Comparison of ENCODE assay signal across 42 cellular contexts in the genomic region with DNA sequence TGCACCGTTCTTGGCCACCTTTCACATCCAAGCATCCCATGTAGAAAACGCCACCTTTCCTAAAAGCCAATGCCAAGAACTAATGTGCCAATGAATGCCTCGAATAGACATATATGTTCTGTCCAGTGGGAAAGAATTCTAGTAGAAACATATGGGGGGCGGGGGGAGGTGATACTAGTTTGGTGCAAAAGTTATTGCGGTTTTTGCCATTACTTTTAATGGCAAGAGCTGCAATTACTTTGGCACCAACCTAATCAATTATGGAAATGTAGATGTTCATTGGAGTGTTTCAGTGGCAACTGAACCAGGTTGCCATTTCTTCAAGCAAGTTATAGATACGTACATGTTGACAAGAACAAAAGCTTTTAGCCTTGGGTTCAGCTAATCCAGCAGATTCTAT. TPM values are rescaled to one million over a fixed set of nuclear protein-coding genes. Genes with fewer than 3 reads are reported as not detected.
"Had no signal": no experiment of that assay in that cellular context is flagged by ENCODE, and none has a peak within 500 bp of the region (broad histone marks: within the 10 kb centered on the region; RNA-seq: fewer than 3 reads in every experiment).

No MANE protein-coding gene starts in this region.

- H3K4me3 ChIP-seq: adrenal gland, ascending aorta, cardiac muscle cell had no signal

- H3K36me3 Mint-ChIP-seq: activated CD4-positive, alpha-beta memory T cell treated with anti-CD3 and anti-CD28 coated beads for 36 hours; activated naive CD4-positive, alpha-beta T cell treated with anti-CD3 and anti-CD28 coated beads, Interleukin-2, amount 50 U/mL, for 72 hours; activated naive CD8-positive, alpha-beta T cell treated with anti-CD3 and anti-CD28 coated beads for 36 hours; brain; WTC11 had no signal

- DNase-seq: activated CD4-positive, alpha-beta memory T cell treated with anti-CD3 and anti-CD28 coated beads for 36 hours; activated CD4-positive, alpha-beta T cell treated with anti-CD3 and anti-CD28 coated beads for 1 hour; activated CD4-positive, alpha-beta T cell treated with anti-CD3 and anti-CD28 coated beads for 36 hours; activated CD4-positive, alpha-beta T cell treated with anti-CD3 and anti-CD28 coated beads for 48 hours; activated CD4-positive, alpha-beta T cell treated with anti-CD3 and anti-CD28 coated beads, Interleukin-2, amount 10 ng/mL, durations not matched to agents 7 days and 5 days; activated CD4-positive, alpha-beta T cell treated with anti-CD3 and anti-CD28 coated beads, Interleukin-2, amount 50 U/mL, for 4 hours; activated CD4-positive, CD25-positive, alpha-beta regulatory T cell; activated CD8-positive, alpha-beta T cell treated with anti-CD3 and anti-CD28 coated beads for 36 hours; activated effector memory CD4-positive, alpha-beta T cell treated with anti-CD3 and anti-CD28 coated beads, Interleukin-2, amount 50 U/mL, for 16 hours; activated gamma-delta T cell treated with Interleukin-2 at 50 U/mL for 16 hours; activated naive CD4-positive, alpha-beta T cell; activated naive CD4-positive, alpha-beta T cell treated with anti-CD3 and anti-CD28 coated beads for 36 hours; activated naive CD4-positive, alpha-beta T cell treated with anti-CD3 and anti-CD28 coated beads, Interleukin-2, amount 50 U/mL, for 16 hours; activated naive CD8-positive, alpha-beta T cell treated with anti-CD3 and anti-CD28 coated beads for 36 hours; activated T-cell treated with anti-CD3 and anti-CD28 coated beads for 4 hours; activated T-cell treated with anti-CD3 and anti-CD28 coated beads, Interleukin-2, amount 50 U/mL, for 1 hour; activated T-cell treated with anti-CD3 and anti-CD28 coated beads, Interleukin-2, amount 50 U/mL, for 4 hours; activated T-cell treated with anti-CD3 and anti-CD28 coated beads, Interleukin-2, amount 50 U/mL, for 72 hours; adrenal gland; amniotic stem cell; anterior cingulate cortex; caudate nucleus; cerebellar nuclear complex; T-helper 1 cell; T-helper 2 cell; T-helper 9 cell; WERI-Rb-1 had no signal

- H3K4me3 Mint-ChIP-seq: activated CD4-positive, alpha-beta memory T cell treated with anti-CD3 and anti-CD28 coated beads for 36 hours; activated CD4-positive, alpha-beta T cell treated with anti-CD3 and anti-CD28 coated beads for 36 hours; activated CD4-positive, alpha-beta T cell treated with anti-CD3 and anti-CD28 coated beads, Interleukin-2, amount 10 ng/mL, durations not matched to agents 7 days and 5 days; activated CD8-positive, alpha-beta T cell treated with anti-CD3 and anti-CD28 coated beads for 36 hours; activated naive CD4-positive, alpha-beta T cell treated with anti-CD3 and anti-CD28 coated beads for 36 hours; activated naive CD8-positive, alpha-beta T cell treated with anti-CD3 and anti-CD28 coated beads for 36 hours; activated T-cell treated with anti-CD3 and anti-CD28 coated beads, Interleukin-2, amount 50 U/mL, for 4 hours; activated T-cell treated with anti-CD3 and anti-CD28 coated beads, Interleukin-2, amount 50 U/mL, for 72 hours; activated T-helper 1 cell treated with anti-CD3 and anti-CD28 coated beads, Interleukin-12 subunit alpha, Interleukin-12 subunit beta, Interleukin-2, Interleukin-4 antibody, amounts not matched to agents 30 ng/mL and 10 ng/mL and 1 ng/mL, durations not matched to agents 14 hours and 24 hours and 36 hours; activated T-helper 17 cell treated with anti-CD3 and anti-CD28 coated beads, Interleukin-2, amount 50 U/mL, for 72 hours; brain; central memory CD8-positive, alpha-beta T cell; T-helper 1 cell treated with Interleukin-12 subunit alpha and Interleukin-12 subunit beta and Interleukin-4 antibody, amounts not matched to agents 30 μg/mL and 1 μg/mL, for 36 hours; T-helper 2 cell treated with Interferon-gamma antibody and Interleukin-4, amounts not matched to agents 5 μg/mL and 100 μg/mL, for 36 hours; WTC11 had no signal

- H3K9me3 ChIP-seq: adrenal gland, ascending aorta had no signal

- H3K27me3 ChIP-seq: adrenal gland, ascending aorta, cardiac muscle cell had no signal

- H3K4me1 ChIP-seq: adrenal gland, ascending aorta had no signal

- H3K27me3 Mint-ChIP-seq: activated CD4-positive, alpha-beta memory T cell treated with anti-CD3 and anti-CD28 coated beads for 36 hours; activated CD4-positive, alpha-beta T cell treated with anti-CD3 and anti-CD28 coated beads, Interleukin-2, amount 10 ng/mL, durations not matched to agents 7 days and 5 days; activated naive CD8-positive, alpha-beta T cell treated with anti-CD3 and anti-CD28 coated beads for 36 hours; brain had no signal

- H3K27ac ChIP-seq: adrenal gland, ascending aorta, cardiac muscle cell, WERI-Rb-1 had no signal

- H3K4me1 Mint-ChIP-seq: activated CD4-positive, alpha-beta T cell treated with anti-CD3 and anti-CD28 coated beads for 36 hours; activated CD4-positive, alpha-beta T cell treated with anti-CD3 and anti-CD28 coated beads, Interleukin-2, amount 10 ng/mL, durations not matched to agents 7 days and 5 days; activated naive CD8-positive, alpha-beta T cell treated with anti-CD3 and anti-CD28 coated beads for 36 hours; activated T-helper 17 cell treated with anti-CD3 and anti-CD28 coated beads, Interleukin-2, amount 50 U/mL, for 72 hours; central memory CD8-positive, alpha-beta T cell; WTC11 had no signal

- H3K9me3 Mint-ChIP-seq: activated CD4-positive, alpha-beta memory T cell treated with anti-CD3 and anti-CD28 coated beads for 36 hours; activated CD4-positive, alpha-beta T cell treated with anti-CD3 and anti-CD28 coated beads, Interleukin-2, amount 10 ng/mL, durations not matched to agents 7 days and 5 days; activated CD8-positive, alpha-beta T cell treated with anti-CD3 and anti-CD28 coated beads for 36 hours; activated naive CD4-positive, alpha-beta T cell treated with anti-CD3 and anti-CD28 coated beads for 36 hours; activated naive CD4-positive, alpha-beta T cell treated with anti-CD3 and anti-CD28 coated beads, Interleukin-2, amount 50 U/mL, for 72 hours; activated naive CD8-positive, alpha-beta T cell treated with anti-CD3 and anti-CD28 coated beads for 36 hours; activated T-cell treated with anti-CD3 and anti-CD28 coated beads, Interleukin-2, amount 50 U/mL, for 4 hours; activated T-cell treated with anti-CD3 and anti-CD28 coated beads, Interleukin-2, amount 50 U/mL, for 72 hours; activated T-helper 1 cell treated with anti-CD3 and anti-CD28 coated beads, Interleukin-12 subunit alpha, Interleukin-12 subunit beta, Interleukin-2, Interleukin-4 antibody, amounts not matched to agents 30 ng/mL and 10 ng/mL and 1 ng/mL, durations not matched to agents 14 hours and 24 hours and 36 hours; activated T-helper 17 cell treated with anti-CD3 and anti-CD28 coated beads, Interleukin-2, amount 50 U/mL, for 72 hours; brain; central memory CD8-positive, alpha-beta T cell; T-helper 1 cell treated with Interleukin-12 subunit alpha and Interleukin-12 subunit beta and Interleukin-4 antibody, amounts not matched to agents 30 μg/mL and 1 μg/mL, for 36 hours; T-helper 2 cell treated with Interferon-gamma antibody and Interleukin-4, amounts not matched to agents 5 μg/mL and 100 μg/mL, for 36 hours; WTC11 had no signal

- ATAC-seq: activated CD4-positive, alpha-beta T cell treated with anti-CD3 and anti-CD28 coated beads for 36 hours; activated CD4-positive, CD25-positive, alpha-beta regulatory T cell treated with anti-CD3 and anti-CD28 coated beads, Interleukin-2, amount 50 U/mL, for 24 hours; activated CD8-positive, alpha-beta T cell treated with anti-CD3 and anti-CD28 coated beads for 36 hours; activated naive CD4-positive, alpha-beta T cell treated with anti-CD3 and anti-CD28 coated beads, Interleukin-2, amount 50 U/mL, for 72 hours; activated T-cell treated with anti-CD3 and anti-CD28 coated beads, Interleukin-2, amount 50 U/mL, for 4 hours; activated T-cell treated with anti-CD3 and anti-CD28 coated beads, Interleukin-2, amount 50 U/mL, for 72 hours; activated T-helper 17 cell treated with anti-CD3 and anti-CD28 coated beads, Interleukin-2, amount 50 U/mL, for 72 hours; WTC11 had no signal

- FAIRE-seq: bronchial epithelial cell, TTC549 had no signal

- H3K36me3 ChIP-seq: adrenal gland, ascending aorta, cardiac muscle cell, WERI-Rb-1 had no signal

- H3K27ac Mint-ChIP-seq: activated CD4-positive, alpha-beta memory T cell treated with anti-CD3 and anti-CD28 coated beads for 36 hours; activated CD4-positive, alpha-beta T cell treated with anti-CD3 and anti-CD28 coated beads for 36 hours; activated CD4-positive, alpha-beta T cell treated with anti-CD3 and anti-CD28 coated beads, Interleukin-2, amount 10 ng/mL, durations not matched to agents 7 days and 5 days; activated CD8-positive, alpha-beta T cell treated with anti-CD3 and anti-CD28 coated beads for 36 hours; activated naive CD4-positive, alpha-beta T cell treated with anti-CD3 and anti-CD28 coated beads for 36 hours; activated naive CD4-positive, alpha-beta T cell treated with anti-CD3 and anti-CD28 coated beads, Interleukin-2, amount 50 U/mL, for 72 hours; activated naive CD8-positive, alpha-beta T cell treated with anti-CD3 and anti-CD28 coated beads for 36 hours; activated T-cell treated with anti-CD3 and anti-CD28 coated beads, Interleukin-2, amount 50 U/mL, for 72 hours; activated T-helper 1 cell treated with anti-CD3 and anti-CD28 coated beads, Interleukin-12 subunit alpha, Interleukin-12 subunit beta, Interleukin-2, Interleukin-4 antibody, amounts not matched to agents 30 ng/mL and 10 ng/mL and 1 ng/mL, durations not matched to agents 14 hours and 24 hours and 36 hours; activated T-helper 17 cell treated with anti-CD3 and anti-CD28 coated beads, Interleukin-2, amount 50 U/mL, for 72 hours; brain; T-helper 1 cell treated with Interleukin-12 subunit alpha and Interleukin-12 subunit beta and Interleukin-4 antibody, amounts not matched to agents 30 μg/mL and 1 μg/mL, for 36 hours; T-helper 2 cell treated with Interferon-gamma antibody and Interleukin-4, amounts not matched to agents 5 μg/mL and 100 μg/mL, for 36 hours; WTC11 had no signal

RNA-seq across cellular contexts. Expression of a gene that starts 34.6 kb away (rescaled TPM):
- total RNA-seq: activated CD4-positive, alpha-beta memory T cell treated with anti-CD3 and anti-CD28 coated beads for 36 hours; activated CD4-positive, alpha-beta T cell treated with anti-CD3 and anti-CD28 coated beads for 36 hours; activated CD4-positive, alpha-beta T cell treated with anti-CD3 and anti-CD28 coated beads, Interleukin-2, amount 10 ng/mL, durations not matched to agents 7 days and 5 days; activated CD8-positive, alpha-beta memory T cell treated with anti-CD3 and anti-CD28 coated beads for 36 hours; activated CD8-positive, alpha-beta T cell treated with anti-CD3 and anti-CD28 coated beads for 36 hours; activated naive CD4-positive, alpha-beta T cell treated with anti-CD3 and anti-CD28 coated beads for 36 hours; activated naive CD4-positive, alpha-beta T cell treated with anti-CD3 and anti-CD28 coated beads, Interleukin-2, amount 50 U/mL, for 72 hours; activated naive CD8-positive, alpha-beta T cell treated with anti-CD3 and anti-CD28 coated beads for 36 hours; activated T-cell treated with anti-CD3 and anti-CD28 coated beads, Interleukin-2, amount 50 U/mL, for 4 hours; activated T-cell treated with anti-CD3 and anti-CD28 coated beads, Interleukin-2, amount 50 U/mL, for 72 hours; activated T-helper 1 cell treated with anti-CD3 and anti-CD28 coated beads, Interleukin-12 subunit alpha, Interleukin-12 subunit beta, Interleukin-2, Interleukin-4 antibody, amounts not matched to agents 30 ng/mL and 10 ng/mL and 1 ng/mL, durations not matched to agents 14 hours and 24 hours and 36 hours; activated T-helper 17 cell treated with anti-CD3 and anti-CD28 coated beads, Interleukin-2, amount 50 U/mL, for 72 hours; ascending aorta; bronchial epithelial cell; cardiac muscle cell; chondrocyte had no signal
- polyA plus RNA-seq: cardiac muscle cell had no signal
